Comparison of ENCODE assay signal across 1 cellular context in genomic region chr12:57751788-57752667, GRCh38.
TF ChIP-seq lines count a peak whose summit lies in the region.

CDK4 (minus strand) TSS chr12:57752310; CDS start chr12:57751717, 593 bp downstream.

TF ChIP-seq in HepG2, 621 proteins besides CTCF, POLR2A, EP300 and RAD21 (continued from another document and continues in another):
- peak; percentile 87 for TF ChIP-seq PAXIP1 (CRISPR knock-in tag; conservative IDR thresholded peaks at IDR 0.05)
- peak; percentile 69; the same call in 1 of the 2 replicates for TF ChIP-seq TMF1 (CRISPR knock-in tag; IDR thresholded peaks at IDR 0.05; ENCODE audit: low read depth)
- TF ChIP-seq AHR (CRISPR knock-in tag; IDR thresholded peaks at IDR 0.05), result no peak
- no peak for TF ChIP-seq ELK4 (CRISPR knock-in tag; IDR thresholded peaks at IDR 0.05; ENCODE audit: borderline replicate concordance)
- no peak for TF ChIP-seq MLLT10 (CRISPR knock-in tag; IDR thresholded peaks at IDR 0.05)
- peak; percentile 94 for TF ChIP-seq SP4 (CRISPR knock-in tag; IDR thresholded peaks at IDR 0.05)
- TF ChIP-seq, protein P1, sequence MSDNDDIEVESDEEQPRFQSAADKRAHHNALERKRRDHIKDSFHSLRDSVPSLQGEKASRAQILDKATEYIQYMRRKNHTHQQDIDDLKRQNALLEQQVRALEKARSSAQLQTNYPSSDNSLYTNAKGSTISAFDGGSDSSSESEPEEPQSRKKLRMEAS (IDR thresholded peaks at IDR 0.05), result peak; percentile 99
- TF ChIP-seq, protein P2, sequence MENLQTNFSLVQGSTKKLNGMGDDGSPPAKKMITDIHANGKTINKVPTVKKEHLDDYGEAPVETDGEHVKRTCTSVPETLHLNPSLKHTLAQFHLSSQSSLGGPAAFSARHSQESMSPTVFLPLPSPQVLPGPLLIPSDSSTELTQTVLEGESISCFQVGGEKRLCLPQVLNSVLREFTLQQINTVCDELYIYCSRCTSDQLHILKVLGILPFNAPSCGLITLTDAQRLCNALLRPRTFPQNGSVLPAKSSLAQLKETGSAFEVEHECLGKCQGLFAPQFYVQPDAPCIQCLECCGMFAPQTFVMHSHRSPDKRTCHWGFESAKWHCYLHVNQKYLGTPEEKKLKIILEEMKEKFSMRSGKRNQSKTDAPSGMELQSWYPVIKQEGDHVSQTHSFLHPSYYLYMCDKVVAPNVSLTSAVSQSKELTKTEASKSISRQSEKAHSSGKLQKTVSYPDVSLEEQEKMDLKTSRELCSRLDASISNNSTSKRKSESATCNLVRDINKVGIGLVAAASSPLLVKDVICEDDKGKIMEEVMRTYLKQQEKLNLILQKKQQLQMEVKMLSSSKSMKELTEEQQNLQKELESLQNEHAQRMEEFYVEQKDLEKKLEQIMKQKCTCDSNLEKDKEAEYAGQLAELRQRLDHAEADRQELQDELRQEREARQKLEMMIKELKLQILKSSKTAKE (CRISPR knock-in tag; IDR thresholded peaks at IDR 0.05; ENCODE audit: borderline replicate concordance), result peak; percentile 56; the same call in 1 of the 2 replicates
- peak; percentile 90 for TF ChIP-seq MEIS2 (CRISPR knock-in tag; IDR thresholded peaks at IDR 0.05)
- no peak for TF ChIP-seq EZH2 (conservative IDR thresholded peaks at IDR 0.05; ENCODE audit: low read depth, low read length)
- peak; percentile 50; the same call in 1 of the 2 replicates for TF ChIP-seq TOPORS (CRISPR knock-in tag; IDR thresholded peaks at IDR 0.05)
- TF ChIP-seq MAFF (IDR thresholded peaks at IDR 0.05; ENCODE audit: low read depth, low read length), result no peak
- no peak for TF ChIP-seq ZNF75D (CRISPR knock-in tag; IDR thresholded peaks at IDR 0.05; ENCODE audit: borderline replicate concordance)
- TF ChIP-seq, protein P3, sequence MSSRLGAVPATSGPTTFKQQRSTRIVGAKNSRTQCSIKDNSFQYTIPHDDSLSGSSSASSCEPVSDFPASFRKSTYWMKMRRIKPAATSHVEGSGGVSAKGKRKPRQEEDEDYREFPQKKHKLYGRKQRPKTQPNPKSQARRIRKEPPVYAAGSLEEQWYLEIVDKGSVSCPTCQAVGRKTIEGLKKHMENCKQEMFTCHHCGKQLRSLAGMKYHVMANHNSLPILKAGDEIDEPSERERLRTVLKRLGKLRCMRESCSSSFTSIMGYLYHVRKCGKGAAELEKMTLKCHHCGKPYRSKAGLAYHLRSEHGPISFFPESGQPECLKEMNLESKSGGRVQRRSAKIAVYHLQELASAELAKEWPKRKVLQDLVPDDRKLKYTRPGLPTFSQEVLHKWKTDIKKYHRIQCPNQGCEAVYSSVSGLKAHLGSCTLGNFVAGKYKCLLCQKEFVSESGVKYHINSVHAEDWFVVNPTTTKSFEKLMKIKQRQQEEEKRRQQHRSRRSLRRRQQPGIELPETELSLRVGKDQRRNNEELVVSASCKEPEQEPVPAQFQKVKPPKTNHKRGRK (CRISPR knock-in tag; IDR thresholded peaks at IDR 0.05), result no peak
- TF ChIP-seq, protein P4, sequence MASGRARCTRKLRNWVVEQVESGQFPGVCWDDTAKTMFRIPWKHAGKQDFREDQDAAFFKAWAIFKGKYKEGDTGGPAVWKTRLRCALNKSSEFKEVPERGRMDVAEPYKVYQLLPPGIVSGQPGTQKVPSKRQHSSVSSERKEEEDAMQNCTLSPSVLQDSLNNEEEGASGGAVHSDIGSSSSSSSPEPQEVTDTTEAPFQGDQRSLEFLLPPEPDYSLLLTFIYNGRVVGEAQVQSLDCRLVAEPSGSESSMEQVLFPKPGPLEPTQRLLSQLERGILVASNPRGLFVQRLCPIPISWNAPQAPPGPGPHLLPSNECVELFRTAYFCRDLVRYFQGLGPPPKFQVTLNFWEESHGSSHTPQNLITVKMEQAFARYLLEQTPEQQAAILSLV (CRISPR knock-in tag; IDR thresholded peaks at IDR 0.05; ENCODE audit: borderline replicate concordance), result peak; percentile 80; the same call in 1 of the 2 replicates
- no peak for TF ChIP-seq ZNF207 (IDR thresholded peaks at IDR 0.05; ENCODE audit: borderline replicate concordance)
- TF ChIP-seq, protein P5, sequence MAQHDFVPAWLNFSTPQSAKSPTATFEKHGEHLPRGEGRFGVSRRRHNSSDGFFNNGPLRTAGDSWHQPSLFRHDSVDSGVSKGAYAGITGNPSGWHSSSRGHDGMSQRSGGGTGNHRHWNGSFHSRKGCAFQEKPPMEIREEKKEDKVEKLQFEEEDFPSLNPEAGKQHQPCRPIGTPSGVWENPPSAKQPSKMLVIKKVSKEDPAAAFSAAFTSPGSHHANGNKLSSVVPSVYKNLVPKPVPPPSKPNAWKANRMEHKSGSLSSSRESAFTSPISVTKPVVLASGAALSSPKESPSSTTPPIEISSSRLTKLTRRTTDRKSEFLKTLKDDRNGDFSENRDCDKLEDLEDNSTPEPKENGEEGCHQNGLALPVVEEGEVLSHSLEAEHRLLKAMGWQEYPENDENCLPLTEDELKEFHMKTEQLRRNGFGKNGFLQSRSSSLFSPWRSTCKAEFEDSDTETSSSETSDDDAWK (CRISPR knock-in tag; IDR thresholded peaks at IDR 0.05), result no peak
- TF ChIP-seq DNMT3B (CRISPR knock-in tag; conservative IDR thresholded peaks at IDR 0.05), result peak; percentile 11; the same call in 1 of the 2 replicates
- no peak for TF ChIP-seq TEF (CRISPR knock-in tag; IDR thresholded peaks at IDR 0.05)
- TF ChIP-seq, protein P6, sequence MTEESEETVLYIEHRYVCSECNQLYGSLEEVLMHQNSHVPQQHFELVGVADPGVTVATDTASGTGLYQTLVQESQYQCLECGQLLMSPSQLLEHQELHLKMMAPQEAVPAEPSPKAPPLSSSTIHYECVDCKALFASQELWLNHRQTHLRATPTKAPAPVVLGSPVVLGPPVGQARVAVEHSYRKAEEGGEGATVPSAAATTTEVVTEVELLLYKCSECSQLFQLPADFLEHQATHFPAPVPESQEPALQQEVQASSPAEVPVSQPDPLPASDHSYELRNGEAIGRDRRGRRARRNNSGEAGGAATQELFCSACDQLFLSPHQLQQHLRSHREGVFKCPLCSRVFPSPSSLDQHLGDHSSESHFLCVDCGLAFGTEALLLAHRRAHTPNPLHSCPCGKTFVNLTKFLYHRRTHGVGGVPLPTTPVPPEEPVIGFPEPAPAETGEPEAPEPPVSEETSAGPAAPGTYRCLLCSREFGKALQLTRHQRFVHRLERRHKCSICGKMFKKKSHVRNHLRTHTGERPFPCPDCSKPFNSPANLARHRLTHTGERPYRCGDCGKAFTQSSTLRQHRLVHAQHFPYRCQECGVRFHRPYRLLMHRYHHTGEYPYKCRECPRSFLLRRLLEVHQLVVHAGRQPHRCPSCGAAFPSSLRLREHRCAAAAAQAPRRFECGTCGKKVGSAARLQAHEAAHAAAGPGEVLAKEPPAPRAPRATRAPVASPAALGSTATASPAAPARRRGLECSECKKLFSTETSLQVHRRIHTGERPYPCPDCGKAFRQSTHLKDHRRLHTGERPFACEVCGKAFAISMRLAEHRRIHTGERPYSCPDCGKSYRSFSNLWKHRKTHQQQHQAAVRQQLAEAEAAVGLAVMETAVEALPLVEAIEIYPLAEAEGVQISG (CRISPR knock-in tag; IDR thresholded peaks at IDR 0.05), result peak; percentile 99
- no peak; the same call in 1 of the 2 replicates for TF ChIP-seq SNAPC5 (CRISPR knock-in tag; IDR thresholded peaks at IDR 0.05; ENCODE audit: borderline replicate concordance)
- TF ChIP-seq ZNF788 (CRISPR knock-in tag; IDR thresholded peaks at IDR 0.05; ENCODE audit: borderline replicate concordance), result peak; percentile 98
- TF ChIP-seq LCORL (IDR thresholded peaks at IDR 0.05), result no peak
- TF ChIP-seq LCORL (CRISPR knock-in tag; IDR thresholded peaks at IDR 0.05), result peak; percentile 80
- TF ChIP-seq TARDBP (CRISPR knock-in tag; IDR thresholded peaks at IDR 0.05), result peak; percentile 93
- peak; percentile 77; the same call in 1 of the 2 replicates for TF ChIP-seq KMT2A (CRISPR knock-in tag; IDR thresholded peaks at IDR 0.05)
- TF ChIP-seq ZFY (CRISPR knock-in tag; IDR thresholded peaks at IDR 0.05), result peak; percentile 97
- peak; percentile 27 for TF ChIP-seq PHF5A (CRISPR knock-in tag; IDR thresholded peaks at IDR 0.05; ENCODE audit: low read depth, unreplicated experiment)
- TF ChIP-seq, protein P7, sequence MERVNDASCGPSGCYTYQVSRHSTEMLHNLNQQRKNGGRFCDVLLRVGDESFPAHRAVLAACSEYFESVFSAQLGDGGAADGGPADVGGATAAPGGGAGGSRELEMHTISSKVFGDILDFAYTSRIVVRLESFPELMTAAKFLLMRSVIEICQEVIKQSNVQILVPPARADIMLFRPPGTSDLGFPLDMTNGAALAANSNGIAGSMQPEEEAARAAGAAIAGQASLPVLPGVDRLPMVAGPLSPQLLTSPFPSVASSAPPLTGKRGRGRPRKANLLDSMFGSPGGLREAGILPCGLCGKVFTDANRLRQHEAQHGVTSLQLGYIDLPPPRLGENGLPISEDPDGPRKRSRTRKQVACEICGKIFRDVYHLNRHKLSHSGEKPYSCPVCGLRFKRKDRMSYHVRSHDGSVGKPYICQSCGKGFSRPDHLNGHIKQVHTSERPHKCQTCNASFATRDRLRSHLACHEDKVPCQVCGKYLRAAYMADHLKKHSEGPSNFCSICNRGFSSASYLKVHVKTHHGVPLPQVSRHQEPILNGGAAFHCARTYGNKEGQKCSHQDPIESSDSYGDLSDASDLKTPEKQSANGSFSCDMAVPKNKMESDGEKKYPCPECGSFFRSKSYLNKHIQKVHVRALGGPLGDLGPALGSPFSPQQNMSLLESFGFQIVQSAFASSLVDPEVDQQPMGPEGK (CRISPR knock-in tag; IDR thresholded peaks at IDR 0.05), result peak; percentile 97
- peak; percentile 93 for TF ChIP-seq ZNF460 (CRISPR knock-in tag; IDR thresholded peaks at IDR 0.05; ENCODE audit: borderline replicate concordance)
- no peak for TF ChIP-seq ZSCAN30 (CRISPR knock-in tag; IDR thresholded peaks at IDR 0.05)
- TF ChIP-seq KDM6A (CRISPR knock-in tag; IDR thresholded peaks at IDR 0.05; ENCODE audit: low read depth), result no peak
- TF ChIP-seq ZNF883 (CRISPR knock-in tag; IDR thresholded peaks at IDR 0.05; ENCODE audit: not compliant biosample characterization), result peak; percentile 96
- TF ChIP-seq, protein P8, sequence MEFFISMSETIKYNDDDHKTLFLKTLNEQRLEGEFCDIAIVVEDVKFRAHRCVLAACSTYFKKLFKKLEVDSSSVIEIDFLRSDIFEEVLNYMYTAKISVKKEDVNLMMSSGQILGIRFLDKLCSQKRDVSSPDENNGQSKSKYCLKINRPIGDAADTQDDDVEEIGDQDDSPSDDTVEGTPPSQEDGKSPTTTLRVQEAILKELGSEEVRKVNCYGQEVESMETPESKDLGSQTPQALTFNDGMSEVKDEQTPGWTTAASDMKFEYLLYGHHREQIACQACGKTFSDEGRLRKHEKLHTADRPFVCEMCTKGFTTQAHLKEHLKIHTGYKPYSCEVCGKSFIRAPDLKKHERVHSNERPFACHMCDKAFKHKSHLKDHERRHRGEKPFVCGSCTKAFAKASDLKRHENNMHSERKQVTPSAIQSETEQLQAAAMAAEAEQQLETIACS (CRISPR knock-in tag; IDR thresholded peaks at IDR 0.05), result no peak
- TF ChIP-seq ETV5 (CRISPR knock-in tag; IDR thresholded peaks at IDR 0.05; ENCODE audit: borderline replicate concordance), result peak; percentile 70; the same call in 1 of the 2 replicates
- TF ChIP-seq ZBTB20 (CRISPR knock-in tag; IDR thresholded peaks at IDR 0.05; ENCODE audit: borderline replicate concordance, low read depth), result 0 out of 2 replicates have a peak, but pooled peaks have one; percentile 22
- TF ChIP-seq, protein P9, sequence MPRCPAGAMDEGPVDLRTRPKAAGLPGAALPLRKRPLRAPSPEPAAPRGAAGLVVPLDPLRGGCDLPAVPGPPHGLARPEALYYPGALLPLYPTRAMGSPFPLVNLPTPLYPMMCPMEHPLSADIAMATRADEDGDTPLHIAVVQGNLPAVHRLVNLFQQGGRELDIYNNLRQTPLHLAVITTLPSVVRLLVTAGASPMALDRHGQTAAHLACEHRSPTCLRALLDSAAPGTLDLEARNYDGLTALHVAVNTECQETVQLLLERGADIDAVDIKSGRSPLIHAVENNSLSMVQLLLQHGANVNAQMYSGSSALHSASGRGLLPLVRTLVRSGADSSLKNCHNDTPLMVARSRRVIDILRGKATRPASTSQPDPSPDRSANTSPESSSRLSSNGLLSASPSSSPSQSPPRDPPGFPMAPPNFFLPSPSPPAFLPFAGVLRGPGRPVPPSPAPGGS (CRISPR knock-in tag; IDR thresholded peaks at IDR 0.05), result peak; percentile 96
- no peak; the same call in 1 of the 2 replicates for TF ChIP-seq ZNF562 (CRISPR knock-in tag; IDR thresholded peaks at IDR 0.05; ENCODE audit: borderline replicate concordance)
